Comparison of ENCODE assay signal across 29 cellular contexts in the genomic region with DNA sequence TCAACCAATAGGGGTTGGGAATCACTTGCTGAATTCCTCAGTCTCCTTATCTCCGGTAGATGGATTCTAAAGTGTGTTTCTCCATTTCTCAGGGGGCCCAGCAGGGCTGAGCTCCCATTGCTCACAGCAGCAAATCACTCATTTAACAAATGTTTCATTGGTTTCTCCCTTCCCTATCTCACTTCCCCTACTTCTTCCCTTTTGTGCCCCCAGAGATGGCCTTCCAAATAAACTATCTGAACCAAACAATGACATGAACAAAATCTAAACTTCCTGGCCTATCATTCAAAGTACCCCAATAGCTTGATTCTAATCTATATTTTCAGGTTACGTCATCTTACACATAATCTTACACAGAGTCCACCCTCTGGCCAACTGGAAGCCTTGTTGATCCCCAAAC.
"Had no signal": no experiment of that assay in that cellular context is flagged by ENCODE, and none has a peak within 500 bp of the region (broad histone marks: within the 10 kb centered on the region; RNA-seq: fewer than 3 reads in every experiment).

No MANE protein-coding gene starts in this region.

- H3K9ac ChIP-seq: parathyroid adenoma had no signal

- H2AFZ ChIP-seq: hepatocyte, parathyroid adenoma had no signal

- H3K36me3 ChIP-seq: gastrocnemius medialis, tibial nerve had no signal

- DNase-seq: activated CD4-positive, alpha-beta memory T cell treated with anti-CD3 and anti-CD28 coated beads for 36 hours; activated CD4-positive, alpha-beta T cell treated with anti-CD3 and anti-CD28 coated beads, Interleukin-2, amount 10 ng/mL, durations not matched to agents 24 days and 14 days; activated CD8-positive, alpha-beta memory T cell treated with anti-CD3 and anti-CD28 coated beads, Interleukin-2, amount 50 U/mL, for 4 hours; activated gamma-delta T cell treated with Interleukin-2 at 50 U/mL for 16 hours; activated naive CD8-positive, alpha-beta T cell treated with anti-CD3 and anti-CD28 coated beads, Interleukin-2, amount 50 U/mL, for 24 hours; activated T-cell treated with anti-CD3 and anti-CD28 coated beads, Interleukin-2, amount 50 U/mL, for 4 hours; amygdala; caudate nucleus; cortex of kidney; effector memory CD8-positive, alpha-beta T cell; erythroblast; gastrocnemius medialis; glutamatergic neuron; left colon; mammary epithelial cell; naive thymus-derived CD8-positive, alpha-beta T cell; nucleus accumbens; psoas muscle; stimulated activated CD4-positive, alpha-beta T cell treated with anti-CD3 and anti-CD28 coated beads, Interleukin-2, amount 100 ng/mL, for 24 hours; stimulated activated naive CD4-positive, alpha-beta T cell treated with Interleukin-2 at 50 U/mL for 16 hours; T-helper 9 cell had no signal

- H3K4me3 ChIP-seq: gastrocnemius medialis, hepatocyte, psoas muscle, smooth muscle cell, tibial nerve had no signal

- H3K9me3 ChIP-seq: gastrocnemius medialis, psoas muscle, tibial nerve had no signal

- H3K4me2 ChIP-seq: hepatocyte, smooth muscle cell had no signal

- H3K27me3 ChIP-seq: hepatocyte, tibial nerve had no signal

- H3K27ac ChIP-seq: gastrocnemius medialis, hepatocyte, parathyroid adenoma, psoas muscle, tibial nerve, VCaP had no signal

- ATAC-seq: activated CD4-positive, CD25-positive, alpha-beta regulatory T cell treated with anti-CD3 and anti-CD28 coated beads, Interleukin-2, amount 50 U/mL, for 24 hours; activated naive CD8-positive, alpha-beta T cell treated with anti-CD3 and anti-CD28 coated beads, Interleukin-2, amount 50 U/mL, for 24 hours; activated T-cell treated with anti-CD3 and anti-CD28 coated beads, Interleukin-2, amount 50 U/mL, for 4 hours; activated T-helper 17 cell treated with anti-CD3 and anti-CD28 coated beads, Interleukin-2, amount 50 U/mL, for 72 hours; effector memory CD8-positive, alpha-beta T cell; gastrocnemius medialis; naive thymus-derived CD8-positive, alpha-beta T cell; psoas muscle had no signal

- FAIRE-seq: keratinocyte had no signal

- H3K4me1 ChIP-seq: gastrocnemius medialis, parathyroid adenoma, psoas muscle, tibial nerve had no signal

- H3K79me2 ChIP-seq: hepatocyte, parathyroid adenoma had no signal
